Comparison of ENCODE assay signal across 6 cellular contexts in genomic region chr9:99845063-99845462, GRCh38.
"Had no signal": no experiment of that assay in that cellular context is flagged by ENCODE, and none has a peak within 500 bp of the region (broad histone marks: within the 10 kb centered on the region; RNA-seq: fewer than 3 reads in every experiment).

No MANE protein-coding gene starts in this region.

- ATAC-seq: GM23338 had no signal

- FAIRE-seq: H1, H54, HTR-8/SVneo had no signal

- H3K4me3 ChIP-seq: GM23338 had no signal

- DNase-seq: H9, HCEC 1CT had no signal
